Comparison of ENCODE assay signal across 20 cellular contexts in the genomic region with DNA sequence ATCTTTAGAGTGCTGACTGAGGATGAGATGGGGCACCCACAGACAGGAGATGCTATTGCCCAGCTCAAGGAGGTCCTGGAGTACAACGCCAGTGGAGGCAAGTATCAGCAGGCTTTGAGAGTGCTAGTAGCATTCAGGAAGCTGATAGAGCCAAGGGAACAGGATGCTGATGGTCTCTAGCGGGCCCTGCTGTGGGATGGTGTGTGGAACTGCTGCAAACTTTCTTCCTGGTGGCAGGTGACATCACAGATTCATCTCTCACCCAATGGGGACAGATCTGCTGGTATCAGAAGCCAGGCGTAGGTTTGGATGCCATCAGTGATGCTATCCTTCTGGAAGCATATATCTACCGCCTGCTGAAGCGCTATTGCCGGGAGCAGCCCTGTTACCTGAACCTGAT.
DNase-seq lines count a peak whose midpoint lies in the region; ATAC-seq and TF ChIP-seq lines count a peak whose summit lies in the region.
"Had no signal": no experiment of that assay in that cellular context is flagged by ENCODE, and none has a peak within 500 bp of the region (broad histone marks: within the 10 kb centered on the region; RNA-seq: fewer than 3 reads in every experiment).

No MANE protein-coding gene starts in this region.

- no peaks in the 10 kb centered on the region for H3K4me1 ChIP-seq in Karpas-422 (ENCODE audit: low read length)
- H3K4me1 ChIP-seq in neural progenitor cell: no peaks in the 10 kb centered on the region

- H3K79me2 ChIP-seq in Karpas-422 (ENCODE audit: low read length) (no peaks in the 10 kb centered on the region), neural progenitor cell (ENCODE audit: low read depth) (no peaks in the 10 kb centered on the region)

- POLR2A ChIA-PET in WTC11 (lab: Charles Lee): no interaction called here

- H3K4me3 Mint-ChIP-seq in WTC11 (no peak overlapping the region), neural progenitor cell (no peak overlapping the region)
- H3K4me3 Mint-ChIP-seq in activated naive CD4-positive, alpha-beta T cell treated with anti-CD3 and anti-CD28 coated beads, Interleukin-2, amount 10 ng/mL, durations not matched to agents 7 days and 5 days: no peak overlapping the region
- no peak overlapping the region for H3K4me3 Mint-ChIP-seq in natural killer cell treated with Interleukin-12 subunit alpha and Interleukin-12 subunit beta and Interleukin-15 and Interleukin-18, amount 100 ng/mL, for 72 hours
- H3K4me3 Mint-ChIP-seq: T-helper 17 cell had no signal

- H3K9me3 Mint-ChIP-seq in WTC11 (peaks cover 16% of the 10 kb centered on the region), neural progenitor cell (peaks cover 6% of the 10 kb centered on the region)
- H3K9me3 Mint-ChIP-seq in activated naive CD4-positive, alpha-beta T cell treated with anti-CD3 and anti-CD28 coated beads, Interleukin-2, amount 10 ng/mL, durations not matched to agents 7 days and 5 days: peaks cover 37% of the 10 kb centered on the region
- peaks cover 19% of the 10 kb centered on the region for H3K9me3 Mint-ChIP-seq in natural killer cell treated with Interleukin-12 subunit alpha and Interleukin-12 subunit beta and Interleukin-15 and Interleukin-18, amount 100 ng/mL, for 72 hours

- H2AFZ ChIP-seq in Karpas-422 (ENCODE audit: low read length) (no peak overlapping the region), neural progenitor cell (replicated peaks) (peak overlapping the region; percentile 76)
- H2AFZ ChIP-seq: PC-9 had no signal

- H3K4me2 ChIP-seq in Karpas-422 (ENCODE audit: low read depth, low read length, poor library complexity, severe bottlenecking) (no peak overlapping the region), neural progenitor cell (no peak overlapping the region)
- H3K4me2 ChIP-seq: PC-9 had no signal

- CTCF ChIA-PET in WTC11 (lab: Charles Lee): no interaction called here
- CTCF ChIA-PET in activated naive CD4-positive, alpha-beta T cell treated with anti-CD3 and anti-CD28 coated beads, Interleukin-2, amount 10 ng/mL, durations not matched to agents 7 days and 5 days (lab: Charles Lee): no interaction called here

- no peaks in the 10 kb centered on the region for H4K20me1 ChIP-seq in Karpas-422 (ENCODE audit: insufficient read depth, low read depth, low read length)
- H4K20me1 ChIP-seq in neural progenitor cell (ENCODE audit: low read depth): no peaks in the 10 kb centered on the region

- DNase-seq in ELR (ENCODE audit: low read depth) (peak; percentile 1), Karpas-422 (peak; percentile 40), WTC11 (ENCODE audit: low spot score) (peak; percentile 12), neural progenitor cell (ENCODE audit: low spot score) (peak; percentile 9)
- DNase-seq in activated CD8-positive, alpha-beta memory T cell treated with anti-CD3 and anti-CD28 coated beads for 24 hours: no peak
- DNase-seq in activated naive CD4-positive, alpha-beta T cell treated with anti-CD3 and anti-CD28 coated beads, Interleukin-2, amount 10 ng/mL, durations not matched to agents 7 days and 5 days: no peak
- DNase-seq in natural killer cell treated with Interleukin-12 subunit alpha and Interleukin-12 subunit beta and Interleukin-15 and Interleukin-18, amount 100 ng/mL, for 72 hours (ENCODE audit: low spot score): no peak
- DNase-seq: AML-193, COR-L47, DMS153, EL, H7, NCI-H1417 treated with DMSO at 0.1 percent for 48 hours, NCI-H187 treated with DMSO at 0.1 percent for 48 hours, NCI-H2227 treated with DMSO at 0.1 percent for 48 hours, NCI-H510A treated with DMSO at 0.1 percent for 48 hours, NCI-H774, PC-9, T-helper 17 cell had no signal

- H3K27me3 Mint-ChIP-seq in WTC11 (ENCODE audit: low read depth) (no peaks in the 10 kb centered on the region), neural progenitor cell (ENCODE audit: insufficient read depth, low read depth) (no peaks in the 10 kb centered on the region)
- no peaks in the 10 kb centered on the region for H3K27me3 Mint-ChIP-seq in activated naive CD4-positive, alpha-beta T cell treated with anti-CD3 and anti-CD28 coated beads, Interleukin-2, amount 10 ng/mL, durations not matched to agents 7 days and 5 days
- H3K27me3 Mint-ChIP-seq in natural killer cell treated with Interleukin-12 subunit alpha and Interleukin-12 subunit beta and Interleukin-15 and Interleukin-18, amount 100 ng/mL, for 72 hours: no peaks in the 10 kb centered on the region
- H3K27me3 Mint-ChIP-seq: T-helper 17 cell had no signal

- H3K9me3 ChIP-seq in Karpas-422 (ENCODE audit: low read length): peaks cover 16% of the 10 kb centered on the region
- H3K9me3 ChIP-seq in neural progenitor cell (ENCODE audit: low read depth): no peaks in the 10 kb centered on the region

- no peak overlapping the region for H3K27ac Mint-ChIP-seq in WTC11
- H3K27ac Mint-ChIP-seq in neural progenitor cell: no peak overlapping the region
- no peak overlapping the region for H3K27ac Mint-ChIP-seq in activated naive CD4-positive, alpha-beta T cell treated with anti-CD3 and anti-CD28 coated beads, Interleukin-2, amount 10 ng/mL, durations not matched to agents 7 days and 5 days
- no peak overlapping the region for H3K27ac Mint-ChIP-seq in natural killer cell treated with Interleukin-12 subunit alpha and Interleukin-12 subunit beta and Interleukin-15 and Interleukin-18, amount 100 ng/mL, for 72 hours
- H3K27ac Mint-ChIP-seq: T-helper 17 cell had no signal

- no peak for TF ChIP-seq CTCF in WTC11 (IDR thresholded peaks at IDR 0.05)
- no peak for TF ChIP-seq CTCF in neural progenitor cell (IDR thresholded peaks at IDR 0.05)

- no peaks in the 10 kb centered on the region for H3K9me2 ChIP-seq in Karpas-422 (replicated peaks; ENCODE audit: insufficient read depth, low read length)

- H3K4me3 ChIP-seq in Karpas-422 (ENCODE audit: low read length) (no peak overlapping the region), neural progenitor cell (no peak overlapping the region)
- H3K4me3 ChIP-seq: PC-9 had no signal

- H3K9ac ChIP-seq in Karpas-422 (ENCODE audit: low read length) (no peak overlapping the region), neural progenitor cell (no peak overlapping the region)

- no peaks in the 10 kb centered on the region for H3K27me3 ChIP-seq in Karpas-422 (ENCODE audit: low read length)
- no peaks in the 10 kb centered on the region for H3K27me3 ChIP-seq in neural progenitor cell

- 0 out of 2 replicates have a peak, but pooled peaks cover 8% of the 10 kb centered on the region for H3K36me3 Mint-ChIP-seq in WTC11
- H3K36me3 Mint-ChIP-seq in neural progenitor cell: no peaks in the 10 kb centered on the region
- no peaks in the 10 kb centered on the region for H3K36me3 Mint-ChIP-seq in activated naive CD4-positive, alpha-beta T cell treated with anti-CD3 and anti-CD28 coated beads, Interleukin-2, amount 10 ng/mL, durations not matched to agents 7 days and 5 days
- H3K36me3 Mint-ChIP-seq in natural killer cell treated with Interleukin-12 subunit alpha and Interleukin-12 subunit beta and Interleukin-15 and Interleukin-18, amount 100 ng/mL, for 72 hours: peaks cover 20% of the 10 kb centered on the region

- H3K27ac ChIP-seq in Karpas-422 (ENCODE audit: low read length) (no peak overlapping the region), neural progenitor cell (no peak overlapping the region)
- H3K27ac ChIP-seq: HL-60, PC-9 had no signal

- no peaks in the 10 kb centered on the region for H3F3A ChIP-seq in neural progenitor cell (ENCODE audit: low read depth)

- peak; percentile 30; the same call in 1 of the 2 replicates for ATAC-seq in WTC11
- ATAC-seq in natural killer cell treated with Interleukin-12 subunit alpha and Interleukin-12 subunit beta and Interleukin-15 and Interleukin-18, amount 100 ng/mL, for 72 hours: no peak
- ATAC-seq: T-helper 17 cell had no signal

- H3K36me3 ChIP-seq in Karpas-422 (ENCODE audit: insufficient read depth, low read length) (no peaks in the 10 kb centered on the region), neural progenitor cell (no peaks in the 10 kb centered on the region)

- H3K4me1 Mint-ChIP-seq in WTC11: no peaks in the 10 kb centered on the region
- H3K4me1 Mint-ChIP-seq in neural progenitor cell: no peaks in the 10 kb centered on the region
- no peaks in the 10 kb centered on the region for H3K4me1 Mint-ChIP-seq in activated naive CD4-positive, alpha-beta T cell treated with anti-CD3 and anti-CD28 coated beads, Interleukin-2, amount 10 ng/mL, durations not matched to agents 7 days and 5 days
- H3K4me1 Mint-ChIP-seq in natural killer cell treated with Interleukin-12 subunit alpha and Interleukin-12 subunit beta and Interleukin-15 and Interleukin-18, amount 100 ng/mL, for 72 hours (ENCODE audit: low read depth in 2 of 2): no peaks in the 10 kb centered on the region
- H3K4me1 Mint-ChIP-seq: T-helper 17 cell had no signal

TF ChIP-seq in WTC11, 78 proteins besides CTCF, POLR2A, EP300 and RAD21:
- TF ChIP-seq NFYB (CRISPR knock-in tag; conservative IDR thresholded peaks at IDR 0.05; ENCODE audit: low read depth): no peak
- TF ChIP-seq, protein P1, sequence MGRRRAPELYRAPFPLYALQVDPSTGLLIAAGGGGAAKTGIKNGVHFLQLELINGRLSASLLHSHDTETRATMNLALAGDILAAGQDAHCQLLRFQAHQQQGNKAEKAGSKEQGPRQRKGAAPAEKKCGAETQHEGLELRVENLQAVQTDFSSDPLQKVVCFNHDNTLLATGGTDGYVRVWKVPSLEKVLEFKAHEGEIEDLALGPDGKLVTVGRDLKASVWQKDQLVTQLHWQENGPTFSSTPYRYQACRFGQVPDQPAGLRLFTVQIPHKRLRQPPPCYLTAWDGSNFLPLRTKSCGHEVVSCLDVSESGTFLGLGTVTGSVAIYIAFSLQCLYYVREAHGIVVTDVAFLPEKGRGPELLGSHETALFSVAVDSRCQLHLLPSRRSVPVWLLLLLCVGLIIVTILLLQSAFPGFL (CRISPR knock-in tag; IDR thresholded peaks at IDR 0.05; ENCODE audit: borderline replicate concordance): no peak
- TF ChIP-seq, protein P2, sequence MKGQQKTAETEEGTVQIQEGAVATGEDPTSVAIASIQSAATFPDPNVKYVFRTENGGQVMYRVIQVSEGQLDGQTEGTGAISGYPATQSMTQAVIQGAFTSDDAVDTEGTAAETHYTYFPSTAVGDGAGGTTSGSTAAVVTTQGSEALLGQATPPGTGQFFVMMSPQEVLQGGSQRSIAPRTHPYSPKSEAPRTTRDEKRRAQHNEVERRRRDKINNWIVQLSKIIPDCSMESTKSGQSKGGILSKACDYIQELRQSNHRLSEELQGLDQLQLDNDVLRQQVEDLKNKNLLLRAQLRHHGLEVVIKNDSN (CRISPR knock-in tag; IDR thresholded peaks at IDR 0.05): no peak
- no peak for TF ChIP-seq IRF2 (CRISPR knock-in tag; IDR thresholded peaks at IDR 0.05; ENCODE audit: borderline replicate concordance, low read depth)

Comparison
In these comparisons a context has a peak if more than half of its experiments do, and no peak if none do; other contexts are left out.
1. DNase-seq: peak in ELR (single experiment), Karpas-422 (single experiment), WTC11 (single experiment) and neural progenitor cell (single experiment); none in activated CD8-positive, alpha-beta memory T cell treated with anti-CD3 and anti-CD28 coated beads for 24 hours (single experiment), activated naive CD4-positive, alpha-beta T cell treated with anti-CD3 and anti-CD28 coated beads, Interleukin-2, amount 10 ng/mL, durations not matched to agents 7 days and 5 days (single experiment) and natural killer cell treated with Interleukin-12 subunit alpha and Interleukin-12 subunit beta and Interleukin-15 and Interleukin-18, amount 100 ng/mL, for 72 hours (single experiment).